9 cellular contexts compared by ENCODE assay signal in genomic region chr9:137138701-137139467, GRCh38. TPM values are rescaled to one million over a fixed set of nuclear protein-coding genes. Genes with fewer than 3 reads are reported as not detected.
DNase-seq lines count a peak whose midpoint lies in the region; ATAC-seq and TF ChIP-seq lines count a peak whose summit lies in the region.
"Had no signal": no experiment of that assay in that cellular context is flagged by ENCODE, and none has a peak within 500 bp of the region (broad histone marks: within the 10 kb centered on the region; RNA-seq: fewer than 3 reads in every experiment).

Gene GRIN1, plus strand, starts transcription at chr9:137139154. Its CDS starts 333 bp downstream, at chr9:137139487.

- H3K27ac ChIP-seq in RWPE2 (ENCODE audit: poor library complexity, severe bottlenecking) = no peak within 1 kb of the TSS
- no peak within 1 kb of the TSS for H3K27ac ChIP-seq in neural progenitor cell
- H3K27ac ChIP-seq in spleen = no peak within 1 kb of the TSS

- intact Hi-C loops in spleen (cut with DNase I; ENCODE audit: low total_unique reads) = no loop called here

- peaks cover 53% of the 10 kb centered on the region for H3K27me3 ChIP-seq in RWPE2 (ENCODE audit: insufficient read depth, poor library complexity, severe bottlenecking)
- peaks cover 100% of the 10 kb centered on the region for H3K27me3 ChIP-seq in neural progenitor cell
- H3K27me3 ChIP-seq in spleen (replicated peaks in 1 of 7) = peaks cover 6 to 100% (median 78%) of the 10 kb centered on the region in 7 donors

- TF ChIP-seq POLR2A in spleen (IDR thresholded peaks at IDR 0.05) = no peak

- H2AFZ ChIP-seq in neural progenitor cell (replicated peaks) = no peak within 1 kb of the TSS

- no peaks in the 10 kb centered on the region for H3K4me1 ChIP-seq in RWPE2 (ENCODE audit: insufficient read depth, poor library complexity, severe bottlenecking)
- H3K4me1 ChIP-seq in neural progenitor cell = no peaks in the 10 kb centered on the region
- H3K4me1 ChIP-seq in spleen = peaks cover 4 to 27% (median 12%) of the 10 kb centered on the region in 6 donors

- no peaks in the 10 kb centered on the region for H3K9me3 ChIP-seq in RWPE2 (ENCODE audit: severe bottlenecking)
- no peaks in the 10 kb centered on the region for H3K9me3 ChIP-seq in neural progenitor cell (ENCODE audit: low read depth)
- H3K9me3 ChIP-seq in spleen = no peaks in the 10 kb centered on the region

- H3K36me3 ChIP-seq in RWPE2 (ENCODE audit: low read depth) (no peaks in the 10 kb centered on the region), neural progenitor cell (no peaks in the 10 kb centered on the region), spleen (no peaks in the 10 kb centered on the region)

- H3K9me3 Mint-ChIP-seq in neural progenitor cell = peaks cover 3% of the 10 kb centered on the region

- DNase-seq in Daoy (ENCODE audit: low read depth) (peak; percentile 59), RWPE2 (ENCODE audit: low spot score) (no peak), neural progenitor cell (ENCODE audit: low spot score) (peak; percentile 89), spleen (no peak), NCI-H82 treated with DMSO at 0.1 percent for 48 hours (lab: John Stamatoyannopoulos, UW; ENCODE audit: unreplicated experiment) (no peak), GDM1 (lab: John Stamatoyannopoulos, UW) (no peak), NCI-H1092 (lab: John Stamatoyannopoulos, UW) (no peak)

- peaks cover 65% of the 10 kb centered on the region for H3K27me3 Mint-ChIP-seq in neural progenitor cell (ENCODE audit: insufficient read depth, low read depth)

- H3K79me2 ChIP-seq in neural progenitor cell (ENCODE audit: low read depth) = no peaks in the 10 kb centered on the region

- H4K20me1 ChIP-seq in neural progenitor cell (ENCODE audit: low read depth) = peaks cover 45% of the 10 kb centered on the region

- H3K4me1 Mint-ChIP-seq in neural progenitor cell = peaks cover 2% of the 10 kb centered on the region

- H3K4me3 ChIP-seq in RWPE2 (ENCODE audit: severe bottlenecking) (no peak within 1 kb of the TSS), neural progenitor cell (no peak within 1 kb of the TSS), spleen (peak within 1 kb of the TSS in 3 of 8 donors; percentile 17 to 42 (median 21))

- 7 to 22% (median 10%) methylated on average over 18 to 105 of the region's 105 CpGs for WGBS in spleen, 5 donors

- H3F3A ChIP-seq in neural progenitor cell (ENCODE audit: low read depth) = peaks cover 6% of the 10 kb centered on the region

- no peak within 1 kb of the TSS for H3K27ac Mint-ChIP-seq in neural progenitor cell

- 0 out of 3 replicates have a peak, but pooled peaks have one; percentile 24 for ATAC-seq in RWPE2 (ENCODE audit: low read depth)
- ATAC-seq in esophagus mucosa = peak; percentile 40

- no peak within 1 kb of the TSS for H3K9ac ChIP-seq in neural progenitor cell

- H3K4me2 ChIP-seq in neural progenitor cell = peak within 1 kb of the TSS; percentile 55

- TF ChIP-seq CTCF in RWPE2 (IDR thresholded peaks at IDR 0.05; ENCODE audit: poor library complexity, severe bottlenecking) (no peak), neural progenitor cell (IDR thresholded peaks at IDR 0.05) (no peak), spleen (IDR thresholded peaks at IDR 0.05 in 8 of 11, conservative IDR thresholded peaks at IDR 0.05 in 3 of 11) (no peak)

- H3K4me3 Mint-ChIP-seq in neural progenitor cell = no peak within 1 kb of the TSS

- H3K36me3 Mint-ChIP-seq in neural progenitor cell = peaks cover 1% of the 10 kb centered on the region

RNA-seq across cellular contexts. Expression of gene GRIN1, which starts in this region (rescaled TPM):
- 0.06 TPM in 1 of 2 replicates, not detected in the other for total RNA-seq in Daoy (2014; rRNA removed; shearing (Covaris generic))
- total RNA-seq in esophagus mucosa = 0.12 TPM
- 0.03 TPM in 1 of 2 replicates, not detected in the other for total RNA-seq in neural progenitor cell (ENCODE audit: low replicate concordance)
- under 1 TPM in 1 of 7 donors, not detected in 6; 0.70 TPM for total RNA-seq in spleen
- polyA plus RNA-seq in spleen = under 1 TPM; 0.03 to 0.07 (median 0.03) TPM
- total RNA-seq: NCI-H460 had no signal

Comparison
In these comparisons a context has a peak if more than half of its experiments do, and no peak if none do; other contexts are left out.
1. Peak in DNase-seq in Daoy; RNA of the gene not detected or under 1 TPM.
2. Peak in ATAC-seq in esophagus mucosa; RNA of the gene not detected or under 1 TPM.
3. Peak in DNase-seq and H3K4me2 ChIP-seq in neural progenitor cell; RNA of the gene not detected or under 1 TPM.